8 cellular contexts compared by ENCODE assay signal in genomic region chr3:38521391-38521987, GRCh38. TPM values are rescaled to one million over a fixed set of nuclear protein-coding genes. Genes with fewer than 3 reads are reported as not detected.
DNase-seq lines count a peak whose midpoint lies in the region; ATAC-seq and TF ChIP-seq lines count a peak whose summit lies in the region.

No MANE protein-coding gene starts in this region.

- DNase-seq in D341Med (ENCODE audit: low spot score) (peak; percentile 71), HFFc6 (peak; percentile 49), NCI-H345 (lab: John Stamatoyannopoulos, UW) (peak; percentile 48), colonic mucosa (peak; percentile 69), left lobe of liver (ENCODE audit: low spot score) (peak; percentile 56)
- peak; percentile 36 to 47 for DNase-seq in activated CD4-positive, alpha-beta T cell treated with anti-CD3 and anti-CD28 coated beads for 24 hours (ENCODE audit: low read depth in 2 of 2)
- peak; percentile 21 to 51 (median 34) for DNase-seq in stimulated activated CD4-positive, alpha-beta T cell treated with anti-CD3 and anti-CD28 coated beads, TNF-alpha, amount 100 ng/mL, for 24 hours (ENCODE audit: low read depth in 3 of 3)

- H3K36me3 ChIP-seq in colonic mucosa, result no peaks in the 10 kb centered on the region

- H3K27me3 ChIP-seq in colonic mucosa, result no peaks in the 10 kb centered on the region

- ATAC-seq in left lobe of liver (peak; percentile 93), GM18502 (IDR thresholded peaks at IDR 0.05; ENCODE audit: poor library complexity, unreplicated experiment) (no peak)

- no peak overlapping the region for H3K9ac ChIP-seq in colonic mucosa (ENCODE audit: low read depth in 2 of 2, low read length in 2 of 2)

- peaks cover 28% of the 10 kb centered on the region for H3K36me3 Mint-ChIP-seq in HFFc6 (ENCODE audit: low read depth)

- TF ChIP-seq CTCF in HFFc6 (IDR thresholded peaks at IDR 0.05), result peak; percentile 99
- TF ChIP-seq CTCF in colonic mucosa (IDR thresholded peaks at IDR 0.05), result peak; percentile 88

- no peak overlapping the region for H3K4me3 ChIP-seq in colonic mucosa

- intact Hi-C loops in colonic mucosa (cut with DNase I), result loop anchor here (5.0 kb wide), 1 partner anchor 136 kb away; no protein-coding TSS in a partner anchor

- no peak overlapping the region for H3K27ac Mint-ChIP-seq in HFFc6

- no peaks in the 10 kb centered on the region for H3K9me3 Mint-ChIP-seq in HFFc6

- H3K4me1 Mint-ChIP-seq in HFFc6 (ENCODE audit: low read depth), result peaks cover 57% of the 10 kb centered on the region

- H3K9me3 ChIP-seq in colonic mucosa, result no peaks in the 10 kb centered on the region

- no peaks in the 10 kb centered on the region for H3K27me3 Mint-ChIP-seq in HFFc6 (ENCODE audit: insufficient read depth)

- H3K4me3 Mint-ChIP-seq in HFFc6, result no peak overlapping the region

- H3K27ac ChIP-seq in colonic mucosa, result no peak overlapping the region

- H3K4me1 ChIP-seq in colonic mucosa, result no peaks in the 10 kb centered on the region

RNA-seq across cellular contexts. Expression of gene EXOG, which starts 25.3 kb away (rescaled TPM):
- 10 to 100 TPM; 13.9 to 18.8 (median 15.4) TPM for total RNA-seq in HFFc6 (2021; fragmentation: NEBNext Ultra II Directional; extraction: Animal tissue kit (Norgen Biotek cat#: 25700))
- total RNA-seq in colonic mucosa, result 10 to 100 TPM in 1 of 2 donors, 1 to 10 TPM in 1; 6.1 to 12.0 TPM
- total RNA-seq in left lobe of liver, result 3.7 TPM
